Comparison of ENCODE assay signal across 13 cellular contexts in the genomic region with DNA sequence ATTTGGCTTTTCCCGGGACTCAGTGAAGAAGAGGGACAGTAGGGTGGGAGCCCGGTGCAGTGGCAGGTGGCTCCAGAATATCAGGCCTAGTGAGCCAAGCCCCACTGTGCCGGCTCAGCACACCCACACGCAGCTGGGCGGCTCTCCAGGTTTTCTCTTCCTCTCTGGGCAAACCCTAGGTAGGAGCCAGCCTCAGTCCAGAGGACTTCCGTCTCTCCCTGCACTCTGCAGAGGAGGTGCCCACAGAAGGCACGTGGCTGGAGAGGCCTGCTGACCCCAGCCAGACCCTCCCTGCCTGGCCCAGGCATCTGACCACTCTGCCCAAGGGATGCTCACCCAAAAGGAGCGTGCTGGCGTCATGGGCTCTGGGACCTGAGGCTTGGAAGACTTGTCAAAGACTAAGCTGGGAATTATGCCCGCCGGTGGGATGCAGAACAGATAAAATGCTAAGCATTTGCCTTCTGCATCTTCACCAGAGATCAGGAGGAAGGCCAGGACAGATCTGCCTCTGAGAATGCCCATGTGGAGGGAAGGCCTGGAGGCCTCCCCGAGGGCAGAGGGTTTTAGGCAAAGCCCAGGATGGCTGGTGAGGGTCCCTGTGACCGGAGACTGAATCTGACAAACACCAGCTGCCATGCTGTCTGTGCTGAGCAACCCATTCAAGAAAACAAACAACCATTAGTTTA. TPM values are rescaled to one million over a fixed set of nuclear protein-coding genes. Genes with fewer than 3 reads are reported as not detected.
DNase-seq lines count a peak whose midpoint lies in the region; ATAC-seq lines count a peak whose summit lies in the region.
"Had no signal": no experiment of that assay in that cellular context is flagged by ENCODE, and none has a peak within 500 bp of the region (broad histone marks: within the 10 kb centered on the region; RNA-seq: fewer than 3 reads in every experiment).

No MANE protein-coding gene starts in this region.

- peaks cover 13 to 66% (median 31%) of the 10 kb centered on the region in 10 experiments; a peak in 19 of 20 replicates for H3K4me1 ChIP-seq in BLaER1 treated with 17β-estradiol and CSF1 and Interleukin-3, amounts not matched to agents 10 nM and 100 nM
- H3K4me1 ChIP-seq: HAP-1 had no signal

- peaks cover 12 to 40% (median 25%) of the 10 kb centered on the region in 11 experiments; a peak in 21 of 22 replicates for H3K9me3 ChIP-seq in BLaER1 treated with 17β-estradiol and CSF1 and Interleukin-3, amounts not matched to agents 10 nM and 100 nM (replicated peaks in 1 of 11)
- H3K9me3 ChIP-seq: HAP-1 had no signal

- H4K20me1 ChIP-seq in BLaER1 treated with 17β-estradiol and CSF1 and Interleukin-3, amounts not matched to agents 10 nM and 100 nM: peaks cover 0 to 27% (median 0%) of the 10 kb centered on the region in 11 experiments; a peak in 3 of 22 replicates

- no peak overlapping the region; a peak in 2 of 22 replicates for H3K27ac ChIP-seq in BLaER1 treated with 17β-estradiol and CSF1 and Interleukin-3, amounts not matched to agents 10 nM and 100 nM
- H3K27ac ChIP-seq: PC-9 had no signal

- H3K9ac ChIP-seq in BLaER1 treated with 17β-estradiol and CSF1 and Interleukin-3, amounts not matched to agents 10 nM and 100 nM: no peak overlapping the region

- in situ Hi-C loops in G401 (cut with HindIII; ENCODE audit: low sequenced_read_pairs): no loop called here

- DNase-seq in G401 (ENCODE audit: low spot score) (peak; percentile 33), cerebellar cortex (ENCODE audit: low spot score) (peak; percentile 10), posterior cingulate gyrus (peak in 8 of 10 donors; percentile 62 to 94 (median 75))
- DNase-seq in stimulated activated CD4-positive, alpha-beta T cell treated with anti-CD3 and anti-CD28 coated beads, Interleukin-4, amount 100 ng/mL, for 1 hour: no peak
- DNase-seq: NCI-H187 treated with DMSO at 0.1 percent for 48 hours, NCI-H69, PC-9 had no signal

- intact Hi-C loops in posterior cingulate gyrus (cut with DNase I): no loop called here

- ATAC-seq in GM19328 (IDR thresholded peaks at IDR 0.05; ENCODE audit: unreplicated experiment) (no peak), HG02970 (IDR thresholded peaks at IDR 0.05; ENCODE audit: low FRiP score, unreplicated experiment) (no peak)
- ATAC-seq: GM12878 had no signal

- H3K4me2 ChIP-seq in BLaER1 treated with 17β-estradiol and CSF1 and Interleukin-3, amounts not matched to agents 10 nM and 100 nM: peak overlapping the region in 10 of 11 experiments; percentile 9 to 41 (median 31); a peak in 15 of 22 replicates
- H3K4me2 ChIP-seq: PC-9 had no signal

- H3K4me3 ChIP-seq in BLaER1 treated with 17β-estradiol and CSF1 and Interleukin-3, amounts not matched to agents 10 nM and 100 nM: no peak overlapping the region
- H3K4me3 ChIP-seq: GM12878, HAP-1, PC-9 had no signal

- H3K27me3 ChIP-seq in BLaER1 treated with 17β-estradiol and CSF1 and Interleukin-3, amounts not matched to agents 10 nM and 100 nM: no peaks in the 10 kb centered on the region

- H3K36me3 ChIP-seq in BLaER1 treated with 17β-estradiol and CSF1 and Interleukin-3, amounts not matched to agents 10 nM and 100 nM: peaks cover 0 to 95% (median 26%) of the 10 kb centered on the region in 11 experiments; a peak in 12 of 22 replicates
- H3K36me3 ChIP-seq: HAP-1 had no signal

RNA-seq across cellular contexts. Expression of gene TCERG1L, which starts 40.2 kb away (rescaled TPM):
- not detected in 2 replicates for total RNA-seq in G401 (2014; rRNA removed; shearing (Covaris generic))
- total RNA-seq: GM12878; PC-9; T-helper 1 cell treated with Interleukin-12 subunit alpha and Interleukin-12 subunit beta and Interleukin-4 antibody, amounts not matched to agents 30 ng/mL and 1 ng/mL, for 36 hours had no signal
